In the genomic region with DNA sequence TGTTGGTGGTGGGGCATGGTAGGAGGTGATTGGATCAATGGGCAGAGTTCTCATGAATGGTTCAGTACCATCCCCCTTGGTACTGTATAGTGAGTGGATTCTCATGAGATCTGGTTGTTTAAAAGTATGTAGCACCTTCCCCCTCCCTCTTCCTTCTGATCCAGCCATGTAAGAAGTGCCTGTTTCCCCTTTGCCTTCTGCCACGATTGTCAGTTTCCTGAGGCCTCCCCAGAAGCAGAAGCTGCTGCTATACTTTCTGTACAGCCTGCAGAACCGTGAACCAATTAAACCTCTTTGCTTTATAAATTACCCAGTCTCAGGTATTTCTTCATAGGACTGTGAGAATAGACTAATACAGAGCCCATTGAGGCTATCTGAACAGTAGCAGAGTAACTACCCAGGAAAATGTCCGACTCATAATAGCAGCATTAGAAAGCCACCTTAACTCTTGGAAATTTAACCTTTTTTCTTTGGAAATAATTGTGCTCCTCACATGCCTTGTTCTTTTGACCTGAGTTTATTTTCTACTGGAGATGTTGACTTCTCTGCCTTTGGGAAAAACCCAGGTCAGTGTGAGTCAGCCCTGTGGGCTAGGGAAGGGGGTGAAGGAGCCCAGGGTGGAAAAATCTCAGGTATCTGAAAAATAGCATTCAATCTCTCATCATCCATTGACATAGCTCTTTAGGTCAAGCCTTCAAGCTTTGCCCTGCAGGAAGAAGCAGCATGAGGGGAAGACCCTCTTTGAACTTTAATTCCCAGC, we compare ENCODE assay signal across 1 cellular context.
TF ChIP-seq lines count a peak whose summit lies in the region.

No MANE protein-coding gene starts in this region.

TF ChIP-seq in HepG2, 621 proteins besides CTCF, POLR2A, EP300 and RAD21:
- TF ChIP-seq FOXJ3 (CRISPR knock-in tag; IDR thresholded peaks at IDR 0.05; ENCODE audit: borderline replicate concordance) (no peak), TCF12 (IDR thresholded peaks at IDR 0.05) (no peak), TCF12 (CRISPR knock-in tag; IDR thresholded peaks at IDR 0.05) (no peak), ZNF83 (CRISPR knock-in tag; IDR thresholded peaks at IDR 0.05; ENCODE audit: borderline replicate concordance) (no peak), GTF3A (CRISPR knock-in tag; conservative IDR thresholded peaks at IDR 0.05) (no peak), ZNF224 (CRISPR knock-in tag; IDR thresholded peaks at IDR 0.05) (no peak), PCBP1 (IDR thresholded peaks at IDR 0.05; ENCODE audit: borderline replicate concordance, low read depth, low read length) (no peak)
- TF ChIP-seq, protein P1, sequence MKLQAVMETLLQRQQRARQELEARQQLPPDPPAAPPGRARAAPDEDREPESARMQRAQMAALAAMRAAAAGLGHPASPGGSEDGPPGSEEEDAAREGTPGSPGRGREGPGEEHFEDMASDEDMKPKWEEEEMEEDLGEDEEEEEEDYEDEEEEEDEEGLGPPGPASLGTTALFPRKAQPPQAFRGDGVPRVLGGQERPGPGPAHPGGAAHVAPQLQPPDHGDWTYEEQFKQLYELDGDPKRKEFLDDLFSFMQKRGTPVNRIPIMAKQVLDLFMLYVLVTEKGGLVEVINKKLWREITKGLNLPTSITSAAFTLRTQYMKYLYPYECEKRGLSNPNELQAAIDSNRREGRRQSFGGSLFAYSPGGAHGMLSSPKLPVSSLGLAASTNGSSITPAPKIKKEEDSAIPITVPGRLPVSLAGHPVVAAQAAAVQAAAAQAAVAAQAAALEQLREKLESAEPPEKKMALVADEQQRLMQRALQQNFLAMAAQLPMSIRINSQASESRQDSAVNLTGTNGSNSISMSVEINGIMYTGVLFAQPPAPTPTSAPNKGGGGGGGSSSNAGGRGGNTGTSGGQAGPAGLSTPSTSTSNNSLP (IDR thresholded peaks at IDR 0.05; ENCODE audit: low read depth, low read length) = no peak
- TF ChIP-seq, protein P2, sequence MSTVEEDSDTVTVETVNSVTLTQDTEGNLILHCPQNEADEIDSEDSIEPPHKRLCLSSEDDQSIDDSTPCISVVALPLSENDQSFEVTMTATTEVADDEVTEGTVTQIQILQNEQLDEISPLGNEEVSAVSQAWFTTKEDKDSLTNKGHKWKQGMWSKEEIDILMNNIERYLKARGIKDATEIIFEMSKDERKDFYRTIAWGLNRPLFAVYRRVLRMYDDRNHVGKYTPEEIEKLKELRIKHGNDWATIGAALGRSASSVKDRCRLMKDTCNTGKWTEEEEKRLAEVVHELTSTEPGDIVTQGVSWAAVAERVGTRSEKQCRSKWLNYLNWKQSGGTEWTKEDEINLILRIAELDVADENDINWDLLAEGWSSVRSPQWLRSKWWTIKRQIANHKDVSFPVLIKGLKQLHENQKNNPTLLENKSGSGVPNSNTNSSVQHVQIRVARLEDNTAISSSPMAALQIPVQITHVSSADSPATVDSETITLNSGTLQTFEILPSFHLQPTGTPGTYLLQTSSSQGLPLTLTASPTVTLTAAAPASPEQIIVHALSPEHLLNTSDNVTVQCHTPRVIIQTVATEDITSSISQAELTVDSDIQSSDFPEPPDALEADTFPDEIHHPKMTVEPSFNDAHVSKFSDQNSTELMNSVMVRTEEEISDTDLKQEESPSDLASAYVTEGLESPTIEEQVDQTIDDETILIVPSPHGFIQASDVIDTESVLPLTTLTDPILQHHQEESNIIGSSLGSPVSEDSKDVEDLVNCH (CRISPR knock-in tag; IDR thresholded peaks at IDR 0.05) = no peak
- TF ChIP-seq, protein P3, sequence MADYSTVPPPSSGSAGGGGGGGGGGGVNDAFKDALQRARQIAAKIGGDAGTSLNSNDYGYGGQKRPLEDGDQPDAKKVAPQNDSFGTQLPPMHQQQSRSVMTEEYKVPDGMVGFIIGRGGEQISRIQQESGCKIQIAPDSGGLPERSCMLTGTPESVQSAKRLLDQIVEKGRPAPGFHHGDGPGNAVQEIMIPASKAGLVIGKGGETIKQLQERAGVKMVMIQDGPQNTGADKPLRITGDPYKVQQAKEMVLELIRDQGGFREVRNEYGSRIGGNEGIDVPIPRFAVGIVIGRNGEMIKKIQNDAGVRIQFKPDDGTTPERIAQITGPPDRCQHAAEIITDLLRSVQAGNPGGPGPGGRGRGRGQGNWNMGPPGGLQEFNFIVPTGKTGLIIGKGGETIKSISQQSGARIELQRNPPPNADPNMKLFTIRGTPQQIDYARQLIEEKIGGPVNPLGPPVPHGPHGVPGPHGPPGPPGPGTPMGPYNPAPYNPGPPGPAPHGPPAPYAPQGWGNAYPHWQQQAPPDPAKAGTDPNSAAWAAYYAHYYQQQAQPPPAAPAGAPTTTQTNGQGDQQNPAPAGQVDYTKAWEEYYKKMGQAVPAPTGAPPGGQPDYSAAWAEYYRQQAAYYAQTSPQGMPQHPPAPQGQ (CRISPR knock-in tag; IDR thresholded peaks at IDR 0.05; ENCODE audit: borderline replicate concordance) = no peak
- TF ChIP-seq, protein P4, sequence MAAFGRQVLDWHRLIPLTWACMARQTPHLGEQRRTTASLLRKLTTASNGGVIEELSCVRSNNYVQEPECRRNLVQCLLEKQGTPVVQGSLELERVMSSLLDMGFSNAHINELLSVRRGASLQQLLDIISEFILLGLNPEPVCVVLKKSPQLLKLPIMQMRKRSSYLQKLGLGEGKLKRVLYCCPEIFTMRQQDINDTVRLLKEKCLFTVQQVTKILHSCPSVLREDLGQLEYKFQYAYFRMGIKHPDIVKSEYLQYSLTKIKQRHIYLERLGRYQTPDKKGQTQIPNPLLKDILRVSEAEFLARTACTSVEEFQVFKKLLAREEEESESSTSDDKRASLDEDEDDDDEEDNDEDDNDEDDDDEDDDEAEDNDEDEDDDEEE (CRISPR knock-in tag; IDR thresholded peaks at IDR 0.05) = no peak
